Comparison of ENCODE assay signal across 1 cellular context in the genomic region with DNA sequence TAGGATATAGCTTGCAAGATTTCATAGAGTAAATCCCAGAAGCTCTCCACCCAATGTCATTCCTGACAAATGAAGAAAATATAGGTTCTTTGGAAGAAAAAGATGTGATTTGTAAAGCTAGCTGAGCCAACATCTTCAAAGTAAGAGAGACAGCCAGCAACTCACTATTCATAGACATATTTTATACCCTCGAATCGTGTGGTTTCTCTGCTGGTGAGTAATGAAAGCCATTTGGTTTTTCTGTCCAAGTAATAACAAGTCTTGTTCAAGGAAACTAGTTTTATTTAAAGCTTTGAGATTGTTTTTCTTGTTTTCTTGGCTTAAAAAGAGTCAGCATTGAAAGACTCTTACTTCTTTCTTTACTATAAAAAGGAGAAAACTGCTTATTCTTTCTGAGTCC.
TF ChIP-seq lines count a peak whose summit lies in the region.

No MANE protein-coding gene starts in this region.

TF ChIP-seq in K562, 482 proteins besides CTCF, POLR2A, EP300 and RAD21:
- TF ChIP-seq, protein P1, sequence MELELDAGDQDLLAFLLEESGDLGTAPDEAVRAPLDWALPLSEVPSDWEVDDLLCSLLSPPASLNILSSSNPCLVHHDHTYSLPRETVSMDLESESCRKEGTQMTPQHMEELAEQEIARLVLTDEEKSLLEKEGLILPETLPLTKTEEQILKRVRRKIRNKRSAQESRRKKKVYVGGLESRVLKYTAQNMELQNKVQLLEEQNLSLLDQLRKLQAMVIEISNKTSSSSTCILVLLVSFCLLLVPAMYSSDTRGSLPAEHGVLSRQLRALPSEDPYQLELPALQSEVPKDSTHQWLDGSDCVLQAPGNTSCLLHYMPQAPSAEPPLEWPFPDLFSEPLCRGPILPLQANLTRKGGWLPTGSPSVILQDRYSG (tag; conservative IDR thresholded peaks at IDR 0.05; ENCODE audit: low read depth) = no peak
- TF ChIP-seq TAF1 (IDR thresholded peaks at IDR 0.05; ENCODE audit: control insufficient read depth, extremely low read depth, insufficient read depth, low read length, severe bottlenecking) = no peak
- TF ChIP-seq FOXJ2 (tag; IDR thresholded peaks at IDR 0.05) = no peak
- no peak for TF ChIP-seq NR1H2 (CRISPR knock-in tag; IDR thresholded peaks at IDR 0.05)
- TF ChIP-seq, protein P2, sequence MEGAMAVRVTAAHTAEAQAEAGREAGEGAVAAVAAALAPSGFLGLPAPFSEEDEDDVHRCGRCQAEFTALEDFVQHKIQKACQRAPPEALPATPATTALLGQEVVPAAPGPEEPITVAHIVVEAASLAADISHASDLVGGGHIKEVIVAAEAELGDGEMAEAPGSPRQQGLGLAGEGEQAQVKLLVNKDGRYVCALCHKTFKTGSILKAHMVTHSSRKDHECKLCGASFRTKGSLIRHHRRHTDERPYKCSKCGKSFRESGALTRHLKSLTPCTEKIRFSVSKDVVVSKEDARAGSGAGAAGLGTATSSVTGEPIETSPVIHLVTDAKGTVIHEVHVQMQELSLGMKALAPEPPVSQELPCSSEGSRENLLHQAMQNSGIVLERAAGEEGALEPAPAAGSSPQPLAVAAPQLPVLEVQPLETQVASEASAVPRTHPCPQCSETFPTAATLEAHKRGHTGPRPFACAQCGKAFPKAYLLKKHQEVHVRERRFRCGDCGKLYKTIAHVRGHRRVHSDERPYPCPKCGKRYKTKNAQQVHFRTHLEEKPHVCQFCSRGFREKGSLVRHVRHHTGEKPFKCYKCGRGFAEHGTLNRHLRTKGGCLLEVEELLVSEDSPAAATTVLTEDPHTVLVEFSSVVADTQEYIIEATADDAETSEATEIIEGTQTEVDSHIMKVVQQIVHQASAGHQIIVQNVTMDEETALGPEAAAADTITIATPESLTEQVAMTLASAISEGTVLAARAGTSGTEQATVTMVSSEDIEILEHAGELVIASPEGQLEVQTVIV (CRISPR knock-in tag; IDR thresholded peaks at IDR 0.05; ENCODE audit: borderline replicate concordance) = no peak
- no peak for TF ChIP-seq DIDO1 (tag; IDR thresholded peaks at IDR 0.05; ENCODE audit: low read depth)
- no peak for TF ChIP-seq ZNF830 (CRISPR knock-in tag; IDR thresholded peaks at IDR 0.05)
- no peak for TF ChIP-seq CHD4 (IDR thresholded peaks at IDR 0.05; ENCODE audit: insufficient read depth, insufficient replicate concordance, low read depth, low read length, poor library complexity, severe bottlenecking)
- TF ChIP-seq TOE1 (IDR thresholded peaks at IDR 0.05; ENCODE audit: borderline replicate concordance) = no peak
- TF ChIP-seq TOE1 (CRISPR knock-in tag; IDR thresholded peaks at IDR 0.05; ENCODE audit: borderline replicate concordance, low read depth) = no peak
- TF ChIP-seq KAT7 (CRISPR knock-in tag; IDR thresholded peaks at IDR 0.05; ENCODE audit: borderline replicate concordance) = no peak
- TF ChIP-seq RBM14 (IDR thresholded peaks at IDR 0.05; ENCODE audit: borderline replicate concordance, insufficient read depth, low read depth, low read length) = no peak
- no peak for TF ChIP-seq CEBPG (CRISPR knock-in tag; IDR thresholded peaks at IDR 0.05)
- no peak for TF ChIP-seq CEBPG (tag; conservative IDR thresholded peaks at IDR 0.05 in 1 of 2, IDR thresholded peaks at IDR 0.05 in 1 of 2)
- no peak for TF ChIP-seq ZNF134 (CRISPR knock-in tag; conservative IDR thresholded peaks at IDR 0.05)
- TF ChIP-seq KHSRP (IDR thresholded peaks at IDR 0.05) = no peak
- no peak for TF ChIP-seq ZBTB8A (IDR thresholded peaks at IDR 0.05; ENCODE audit: partially characterized antibody)
TF ChIP-seq in K562: peak in this region for 0.
